Comparison of ENCODE assay signal across 12 cellular contexts in genomic region chr5:32687167-32687831, GRCh38. TPM values are rescaled to one million over a fixed set of nuclear protein-coding genes. Genes with fewer than 3 reads are reported as not detected.
DNase-seq lines count a peak whose midpoint lies in the region; ATAC-seq and TF ChIP-seq lines count a peak whose summit lies in the region.
"Had no signal": no experiment of that assay in that cellular context is flagged by ENCODE, and none has a peak within 500 bp of the region (broad histone marks: within the 10 kb centered on the region; RNA-seq: fewer than 3 reads in every experiment).

No MANE protein-coding gene starts in this region.

- no peak overlapping the region for H3K9ac ChIP-seq in adipocyte (ENCODE audit: low read length)
- H3K9ac ChIP-seq: BLaER1 had no signal

- H3K4me3 ChIP-seq in adipocyte (ENCODE audit: low read length) = no peak overlapping the region
- H3K4me3 ChIP-seq: BLaER1 had no signal

- peaks cover 3% of the 10 kb centered on the region for H3K9me3 Mint-ChIP-seq in natural killer cell treated with Interleukin-12 subunit alpha and Interleukin-12 subunit beta and Interleukin-15 and Interleukin-18, amount 100 ng/mL, for 72 hours
- H3K9me3 Mint-ChIP-seq in natural killer cell = peaks cover 6% of the 10 kb centered on the region in 2 donors

- no peaks in the 10 kb centered on the region for H3K4me1 Mint-ChIP-seq in natural killer cell treated with Interleukin-12 subunit alpha and Interleukin-12 subunit beta and Interleukin-15 and Interleukin-18, amount 100 ng/mL, for 72 hours (ENCODE audit: low read depth in 2 of 2)
- H3K4me1 Mint-ChIP-seq in natural killer cell = no peaks in the 10 kb centered on the region

- H3K9me3 ChIP-seq in adipocyte (ENCODE audit: control insufficient read depth, low read length) = peaks cover 22% of the 10 kb centered on the region

- H3K27me3 ChIP-seq in adipocyte (replicated peaks; ENCODE audit: control insufficient read depth, insufficient read depth, low read length) = no peaks in the 10 kb centered on the region
- H3K27me3 ChIP-seq: BLaER1 had no signal

- peak; percentile 28 for DNase-seq in natural killer cell treated with Interleukin-12 subunit alpha and Interleukin-12 subunit beta and Interleukin-15 and Interleukin-18, amount 100 ng/mL, for 72 hours (ENCODE audit: low spot score)
- no peak for DNase-seq in natural killer cell
- peak; percentile 53 for DNase-seq in adipocyte (ENCODE audit: low read depth)
- peak; percentile 44 for DNase-seq in iris pigment epithelial cell (ENCODE audit: low read depth)
- DNase-seq in SKM-1 (lab: John Stamatoyannopoulos, UW; ENCODE audit: unreplicated experiment) = no peak
- no peak for DNase-seq in iPS-NIHi7 (ENCODE audit: extremely low spot score)
- DNase-seq: NCI-H774, T-helper 1 cell had no signal

- H3K4me3 Mint-ChIP-seq in natural killer cell treated with Interleukin-12 subunit alpha and Interleukin-12 subunit beta and Interleukin-15 and Interleukin-18, amount 100 ng/mL, for 72 hours = no peak overlapping the region
- H3K4me3 Mint-ChIP-seq in natural killer cell = no peak overlapping the region

- H3K36me3 ChIP-seq in adipocyte (ENCODE audit: control insufficient read depth, insufficient read depth, low read length, severe bottlenecking) = no peaks in the 10 kb centered on the region

- H3K36me3 Mint-ChIP-seq in natural killer cell treated with Interleukin-12 subunit alpha and Interleukin-12 subunit beta and Interleukin-15 and Interleukin-18, amount 100 ng/mL, for 72 hours = peaks cover 7% of the 10 kb centered on the region
- H3K36me3 Mint-ChIP-seq in natural killer cell = no peaks in the 10 kb centered on the region

- intact Hi-C loops in natural killer cell (cut with micrococcal nuclease) = no loop called here

- H3K27ac Mint-ChIP-seq in natural killer cell treated with Interleukin-12 subunit alpha and Interleukin-12 subunit beta and Interleukin-15 and Interleukin-18, amount 100 ng/mL, for 72 hours = no peak overlapping the region
- H3K27ac Mint-ChIP-seq in natural killer cell = no peak overlapping the region

- TF ChIP-seq CTCF in natural killer cell (IDR thresholded peaks at IDR 0.05) = no peak

- H3K4me1 ChIP-seq in adipocyte (ENCODE audit: control insufficient read depth, insufficient read depth, low read length) = peaks cover 13% of the 10 kb centered on the region
- H3K4me1 ChIP-seq: BLaER1 had no signal

- H3K27me3 Mint-ChIP-seq in natural killer cell treated with Interleukin-12 subunit alpha and Interleukin-12 subunit beta and Interleukin-15 and Interleukin-18, amount 100 ng/mL, for 72 hours = peaks cover 11 to 21% of the 10 kb centered on the region in 2 donors
- H3K27me3 Mint-ChIP-seq in natural killer cell (ENCODE audit: low read depth in 2 of 2) = peaks cover 14 to 16% of the 10 kb centered on the region in 2 donors

- no peak for ATAC-seq in natural killer cell treated with Interleukin-12 subunit alpha and Interleukin-12 subunit beta and Interleukin-15 and Interleukin-18, amount 100 ng/mL, for 72 hours
- ATAC-seq in natural killer cell (no peak), GM18520 (IDR thresholded peaks at IDR 0.05; ENCODE audit: unreplicated experiment) (no peak), HG02759 (IDR thresholded peaks at IDR 0.05; ENCODE audit: unreplicated experiment) (no peak)

RNA-seq across cellular contexts. Expression of gene NPR3, which starts 23.8 kb away (rescaled TPM):
- total RNA-seq in natural killer cell treated with Interleukin-12 subunit alpha and Interleukin-12 subunit beta and Interleukin-15 and Interleukin-18, amount 100 ng/mL, for 72 hours = under 1 TPM in 1 of 2 donors, not detected in 1; 0.10 TPM
- total RNA-seq in natural killer cell = under 1 TPM in 1 of 3 donors, not detected in 2; 0.23 TPM
- total RNA-seq: activated CD8-positive, alpha-beta memory T cell treated with anti-CD3 and anti-CD28 coated beads for 36 hours had no signal

Comparison
In these comparisons a context has a peak if more than half of its experiments do, and no peak if none do; other contexts are left out.
1. DNase-seq: peak in natural killer cell treated with Interleukin-12 subunit alpha and Interleukin-12 subunit beta and Interleukin-15 and Interleukin-18, amount 100 ng/mL, for 72 hours (single experiment), adipocyte (single experiment) and iris pigment epithelial cell (single experiment); none in natural killer cell (single experiment), SKM-1 (single experiment) and iPS-NIHi7 (single experiment).